1 cellular context compared by ENCODE assay signal in the genomic region with DNA sequence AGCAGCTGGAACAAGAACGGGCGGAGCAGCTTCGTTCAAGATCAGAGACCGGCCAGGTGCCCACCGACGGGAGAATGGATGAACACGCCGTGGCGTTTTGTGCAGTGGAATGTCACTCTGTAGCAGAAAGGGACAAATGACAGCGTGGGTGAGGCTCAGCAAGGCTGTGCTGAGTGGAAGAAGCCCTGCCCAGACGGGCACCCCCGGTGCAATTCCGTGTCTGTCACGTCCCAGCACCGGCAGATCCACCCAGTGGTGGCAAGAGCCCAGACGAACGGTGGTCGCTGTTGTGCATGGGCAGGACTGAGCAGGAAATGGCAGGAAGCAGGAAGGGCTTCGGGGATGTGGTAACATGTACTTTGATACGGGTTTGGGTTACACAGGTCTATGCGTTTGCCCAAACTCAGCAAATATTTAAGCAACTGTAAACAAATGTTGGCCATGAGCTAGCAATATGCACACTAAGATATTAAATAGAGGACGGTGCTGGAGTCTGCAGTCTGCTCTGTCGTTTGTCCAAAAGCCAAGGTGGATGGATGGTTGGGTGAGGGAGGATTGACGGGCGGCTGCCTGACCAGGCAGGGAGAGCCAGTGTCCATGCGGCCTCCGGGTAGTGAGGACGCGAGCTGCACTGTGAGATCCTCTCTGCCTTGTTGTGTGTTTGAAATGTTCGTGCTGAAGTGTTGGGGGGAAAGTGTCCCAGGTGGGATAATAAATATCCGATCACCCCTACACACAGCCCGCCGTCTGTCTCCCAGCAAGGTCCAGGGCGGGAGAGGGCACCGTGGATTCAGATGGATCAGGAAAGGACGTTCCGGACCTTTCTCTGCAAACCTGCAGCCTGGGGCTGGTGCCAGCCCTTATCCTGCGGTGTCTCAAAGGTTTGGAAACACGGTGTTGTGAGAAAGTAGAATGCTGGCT.
TF ChIP-seq lines count a peak whose summit lies in the region.

No MANE protein-coding gene starts in this region.

TF ChIP-seq in HepG2, 621 proteins besides CTCF, POLR2A, EP300 and RAD21 (continued from another document and continues in another):
- TF ChIP-seq FOSL1 (CRISPR knock-in tag; IDR thresholded peaks at IDR 0.05; ENCODE audit: borderline replicate concordance) (no peak), BHLHE40 (IDR thresholded peaks at IDR 0.05; ENCODE audit: low read length) (no peak), ZNF567 (CRISPR knock-in tag; IDR thresholded peaks at IDR 0.05; ENCODE audit: borderline replicate concordance) (peak; percentile 62), RFX3 (CRISPR knock-in tag; IDR thresholded peaks at IDR 0.05) (no peak), ZNF773 (CRISPR knock-in tag; IDR thresholded peaks at IDR 0.05; ENCODE audit: borderline replicate concordance) (0 out of 2 replicates have a peak, but pooled peaks have one; percentile 70), ARNTL (CRISPR knock-in tag; IDR thresholded peaks at IDR 0.05) (peak; percentile 74; the same call in 1 of the 2 replicates), NKX3-1 (CRISPR knock-in tag; IDR thresholded peaks at IDR 0.05) (peak; percentile 79; the same call in 1 of the 2 replicates), DNMT1 (CRISPR knock-in tag; IDR thresholded peaks at IDR 0.05) (no peak; the same call in 1 of the 2 replicates), MIXL1 (CRISPR knock-in tag; IDR thresholded peaks at IDR 0.05) (peak; percentile 89), ZNF33B (CRISPR knock-in tag; IDR thresholded peaks at IDR 0.05) (0 out of 2 replicates have a peak, but pooled peaks have one; percentile 24), KDM5A (IDR thresholded peaks at IDR 0.05; ENCODE audit: borderline replicate concordance, low read length) (no peak), SP5 (CRISPR knock-in tag; IDR thresholded peaks at IDR 0.05; ENCODE audit: borderline replicate concordance, low read depth) (peak; percentile 83), ZUFSP (CRISPR knock-in tag; IDR thresholded peaks at IDR 0.05; ENCODE audit: borderline replicate concordance) (no peak), ZKSCAN5 (CRISPR knock-in tag; IDR thresholded peaks at IDR 0.05) (no peak), MTF2 (CRISPR knock-in tag; IDR thresholded peaks at IDR 0.05; ENCODE audit: borderline replicate concordance) (peak; percentile 57; the same call in 1 of the 2 replicates), FLYWCH1 (CRISPR knock-in tag; IDR thresholded peaks at IDR 0.05) (no peak), ZNF12 (CRISPR knock-in tag; IDR thresholded peaks at IDR 0.05) (peak; percentile 64; the same call in 1 of the 2 replicates), BCL6 (CRISPR knock-in tag; IDR thresholded peaks at IDR 0.05) (peak; percentile 73), BORCS8-MEF2B (CRISPR knock-in tag; IDR thresholded peaks at IDR 0.05) (peak; percentile 70), ZNF264 (CRISPR knock-in tag; IDR thresholded peaks at IDR 0.05) (no peak), ZBTB42 (CRISPR knock-in tag; IDR thresholded peaks at IDR 0.05) (no peak), ZKSCAN8 (CRISPR knock-in tag; IDR thresholded peaks at IDR 0.05; ENCODE audit: borderline replicate concordance) (peak; percentile 65; the same call in 1 of the 2 replicates), MED8 (CRISPR knock-in tag; IDR thresholded peaks at IDR 0.05; ENCODE audit: insufficient replicate concordance) (peak; percentile 94), TBX2 (CRISPR knock-in tag; IDR thresholded peaks at IDR 0.05; ENCODE audit: borderline replicate concordance) (peak; percentile 91), SALL1 (CRISPR knock-in tag; IDR thresholded peaks at IDR 0.05) (peak; percentile 99), ZFP36 (IDR thresholded peaks at IDR 0.05; ENCODE audit: borderline replicate concordance, low read depth, low read length, partially characterized antibody) (no peak), KDM6A (CRISPR knock-in tag; IDR thresholded peaks at IDR 0.05; ENCODE audit: low read depth) (peak; percentile 73), NFE2 (CRISPR knock-in tag; IDR thresholded peaks at IDR 0.05) (no peak), KDM2A (CRISPR knock-in tag; IDR thresholded peaks at IDR 0.05; ENCODE audit: borderline replicate concordance, low read depth) (peak; percentile 85), SP1 (IDR thresholded peaks at IDR 0.05) (no peak), SP1 (CRISPR knock-in tag; IDR thresholded peaks at IDR 0.05) (no peak), NRL (CRISPR knock-in tag; IDR thresholded peaks at IDR 0.05; ENCODE audit: borderline replicate concordance) (peak; percentile 85), KDM3A (CRISPR knock-in tag; IDR thresholded peaks at IDR 0.05; ENCODE audit: low read depth) (peak; percentile 75; the same call in 1 of the 2 replicates), ZNF275 (CRISPR knock-in tag; IDR thresholded peaks at IDR 0.05; ENCODE audit: borderline replicate concordance) (0 out of 2 replicates have a peak, but pooled peaks have one; percentile 34), SRSF9 (IDR thresholded peaks at IDR 0.05; ENCODE audit: borderline replicate concordance, insufficient read depth, low read depth, low read length, poor library complexity, severe bottlenecking) (no peak), EED (CRISPR knock-in tag; IDR thresholded peaks at IDR 0.05) (peak; percentile 92), ADNP (CRISPR knock-in tag; IDR thresholded peaks at IDR 0.05) (peak; percentile 74; the same call in 1 of the 2 replicates), ERF (CRISPR knock-in tag; IDR thresholded peaks at IDR 0.05) (peak; percentile 91), SCMH1 (CRISPR knock-in tag; IDR thresholded peaks at IDR 0.05; ENCODE audit: borderline replicate concordance) (no peak), FOXM1 (CRISPR knock-in tag; IDR thresholded peaks at IDR 0.05) (no peak), ATF4 (CRISPR knock-in tag; IDR thresholded peaks at IDR 0.05) (peak in 1 of 2 experiments; percentile 88; a peak in 2 of 4 replicates), STAT6 (CRISPR knock-in tag; IDR thresholded peaks at IDR 0.05; ENCODE audit: borderline replicate concordance) (peak; percentile 70), MAZ (IDR thresholded peaks at IDR 0.05; ENCODE audit: borderline replicate concordance, low read depth, low read length) (no peak), MAZ (CRISPR knock-in tag; IDR thresholded peaks at IDR 0.05; ENCODE audit: low read depth) (peak; percentile 96), GPN1 (CRISPR knock-in tag; IDR thresholded peaks at IDR 0.05; ENCODE audit: borderline replicate concordance) (no peak), PHF5A (CRISPR knock-in tag; IDR thresholded peaks at IDR 0.05; ENCODE audit: low read depth, unreplicated experiment) (peak; percentile 66), HCFC1 (IDR thresholded peaks at IDR 0.05; ENCODE audit: low read depth, low read length) (no peak)
- TF ChIP-seq, protein P1, sequence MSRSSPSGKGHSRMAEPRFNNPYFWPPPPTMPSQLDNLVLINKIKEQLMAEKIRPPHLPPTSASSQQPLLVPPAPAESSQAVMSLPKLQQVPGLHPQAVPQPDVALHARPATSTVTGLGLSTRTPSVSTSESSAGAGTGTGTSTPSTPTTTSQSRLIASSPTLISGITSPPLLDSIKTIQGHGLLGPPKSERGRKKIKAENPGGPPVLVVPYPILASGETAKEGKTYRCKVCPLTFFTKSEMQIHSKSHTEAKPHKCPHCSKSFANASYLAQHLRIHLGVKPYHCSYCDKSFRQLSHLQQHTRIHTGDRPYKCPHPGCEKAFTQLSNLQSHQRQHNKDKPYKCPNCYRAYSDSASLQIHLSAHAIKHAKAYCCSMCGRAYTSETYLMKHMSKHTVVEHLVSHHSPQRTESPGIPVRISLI (CRISPR knock-in tag; IDR thresholded peaks at IDR 0.05; ENCODE audit: borderline replicate concordance) = peak; percentile 89
- TF ChIP-seq, protein P2, sequence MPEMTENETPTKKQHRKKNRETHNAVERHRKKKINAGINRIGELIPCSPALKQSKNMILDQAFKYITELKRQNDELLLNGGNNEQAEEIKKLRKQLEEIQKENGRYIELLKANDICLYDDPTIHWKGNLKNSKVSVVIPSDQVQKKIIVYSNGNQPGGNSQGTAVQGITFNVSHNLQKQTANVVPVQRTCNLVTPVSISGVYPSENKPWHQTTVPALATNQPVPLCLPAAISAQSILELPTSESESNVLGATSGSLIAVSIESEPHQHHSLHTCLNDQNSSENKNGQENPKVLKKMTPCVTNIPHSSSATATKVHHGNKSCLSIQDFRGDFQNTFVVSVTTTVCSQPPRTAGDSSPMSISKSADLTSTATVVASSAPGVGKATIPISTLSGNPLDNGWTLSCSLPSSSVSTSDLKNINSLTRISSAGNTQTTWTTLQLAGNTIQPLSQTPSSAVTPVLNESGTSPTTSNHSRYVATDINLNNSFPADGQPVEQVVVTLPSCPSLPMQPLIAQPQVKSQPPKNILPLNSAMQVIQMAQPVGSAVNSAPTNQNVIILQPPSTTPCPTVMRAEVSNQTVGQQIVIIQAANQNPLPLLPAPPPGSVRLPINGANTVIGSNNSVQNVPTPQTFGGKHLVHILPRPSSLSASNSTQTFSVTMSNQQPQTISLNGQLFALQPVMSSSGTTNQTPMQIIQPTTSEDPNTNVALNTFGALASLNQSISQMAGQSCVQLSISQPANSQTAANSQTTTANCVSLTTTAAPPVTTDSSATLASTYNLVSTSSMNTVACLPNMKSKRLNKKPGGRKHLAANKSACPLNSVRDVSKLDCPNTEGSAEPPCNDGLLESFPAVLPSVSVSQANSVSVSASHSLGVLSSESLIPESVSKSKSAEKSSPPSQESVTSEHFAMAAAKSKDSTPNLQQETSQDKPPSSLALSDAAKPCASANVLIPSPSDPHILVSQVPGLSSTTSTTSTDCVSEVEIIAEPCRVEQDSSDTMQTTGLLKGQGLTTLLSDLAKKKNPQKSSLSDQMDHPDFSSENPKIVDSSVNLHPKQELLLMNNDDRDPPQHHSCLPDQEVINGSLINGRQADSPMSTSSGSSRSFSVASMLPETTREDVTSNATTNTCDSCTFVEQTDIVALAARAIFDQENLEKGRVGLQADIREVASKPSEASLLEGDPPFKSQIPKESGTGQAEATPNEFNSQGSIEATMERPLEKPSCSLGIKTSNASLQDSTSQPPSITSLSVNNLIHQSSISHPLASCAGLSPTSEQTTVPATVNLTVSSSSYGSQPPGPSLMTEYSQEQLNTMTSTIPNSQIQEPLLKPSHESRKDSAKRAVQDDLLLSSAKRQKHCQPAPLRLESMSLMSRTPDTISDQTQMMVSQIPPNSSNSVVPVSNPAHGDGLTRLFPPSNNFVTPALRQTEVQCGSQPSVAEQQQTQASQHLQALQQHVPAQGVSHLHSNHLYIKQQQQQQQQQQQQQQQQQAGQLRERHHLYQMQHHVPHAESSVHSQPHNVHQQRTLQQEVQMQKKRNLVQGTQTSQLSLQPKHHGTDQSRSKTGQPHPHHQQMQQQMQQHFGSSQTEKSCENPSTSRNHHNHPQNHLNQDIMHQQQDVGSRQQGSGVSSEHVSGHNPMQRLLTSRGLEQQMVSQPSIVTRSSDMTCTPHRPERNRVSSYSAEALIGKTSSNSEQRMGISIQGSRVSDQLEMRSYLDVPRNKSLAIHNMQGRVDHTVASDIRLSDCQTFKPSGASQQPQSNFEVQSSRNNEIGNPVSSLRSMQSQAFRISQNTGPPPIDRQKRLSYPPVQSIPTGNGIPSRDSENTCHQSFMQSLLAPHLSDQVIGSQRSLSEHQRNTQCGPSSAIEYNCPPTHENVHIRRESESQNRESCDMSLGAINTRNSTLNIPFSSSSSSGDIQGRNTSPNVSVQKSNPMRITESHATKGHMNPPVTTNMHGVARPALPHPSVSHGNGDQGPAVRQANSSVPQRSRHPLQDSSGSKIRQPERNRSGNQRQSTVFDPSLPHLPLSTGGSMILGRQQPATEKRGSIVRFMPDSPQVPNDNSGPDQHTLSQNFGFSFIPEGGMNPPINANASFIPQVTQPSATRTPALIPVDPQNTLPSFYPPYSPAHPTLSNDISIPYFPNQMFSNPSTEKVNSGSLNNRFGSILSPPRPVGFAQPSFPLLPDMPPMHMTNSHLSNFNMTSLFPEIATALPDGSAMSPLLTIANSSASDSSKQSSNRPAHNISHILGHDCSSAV (CRISPR knock-in tag; IDR thresholded peaks at IDR 0.05; ENCODE audit: borderline replicate concordance) = no peak
